In the genomic region with DNA sequence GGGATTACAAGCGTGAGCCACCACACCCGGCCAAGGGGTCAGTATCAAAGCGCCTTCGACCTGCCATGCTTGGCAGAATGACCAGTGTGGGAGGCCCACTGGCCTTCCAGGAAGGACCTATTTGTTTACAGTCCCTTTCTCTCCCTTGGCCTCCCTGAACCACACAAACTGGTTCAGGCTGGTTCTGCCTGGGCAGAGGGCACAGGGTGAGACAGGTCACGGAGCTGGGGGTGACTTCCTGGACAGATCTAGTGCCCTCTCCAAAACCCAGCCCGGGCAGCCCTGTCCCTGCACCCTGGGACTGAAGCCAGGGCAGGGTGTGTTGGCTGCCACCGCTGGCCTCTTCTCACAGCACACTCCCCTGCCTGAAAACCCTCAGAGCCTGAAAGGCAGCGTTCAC, we compare ENCODE assay signal across 1 cellular context.
TF ChIP-seq lines count a peak whose summit lies in the region.

No MANE protein-coding gene starts in this region.

TF ChIP-seq in IMR-90, 13 proteins besides CTCF, POLR2A, EP300 and RAD21:
- TF ChIP-seq CHD1 (IDR thresholded peaks at IDR 0.05; ENCODE audit: low read depth, low read length) (no peak), MAZ (IDR thresholded peaks at IDR 0.05; ENCODE audit: borderline replicate concordance, low read depth, low read length) (no peak), NFE2L2 (IDR thresholded peaks at IDR 0.05; ENCODE audit: low read depth, low read length) (no peak), BHLHE40 (IDR thresholded peaks at IDR 0.05; ENCODE audit: low read depth, low read length) (no peak), MAFK (IDR thresholded peaks at IDR 0.05; ENCODE audit: low read depth, low read length) (no peak), RCOR1 (IDR thresholded peaks at IDR 0.05; ENCODE audit: insufficient replicate concordance, low read length) (no peak), SMC3 (IDR thresholded peaks at IDR 0.05; ENCODE audit: low read depth, low read length) (no peak), RFX5 (IDR thresholded peaks at IDR 0.05; ENCODE audit: low read depth, low read length) (no peak), CEBPB (IDR thresholded peaks at IDR 0.05; ENCODE audit: low read depth, low read length) (no peak), MXI1 (IDR thresholded peaks at IDR 0.05; ENCODE audit: borderline replicate concordance, low read depth, low read length) (no peak), FOS (IDR thresholded peaks at IDR 0.05; ENCODE audit: low read depth, low read length) (no peak)
- TF ChIP-seq, protein P1, sequence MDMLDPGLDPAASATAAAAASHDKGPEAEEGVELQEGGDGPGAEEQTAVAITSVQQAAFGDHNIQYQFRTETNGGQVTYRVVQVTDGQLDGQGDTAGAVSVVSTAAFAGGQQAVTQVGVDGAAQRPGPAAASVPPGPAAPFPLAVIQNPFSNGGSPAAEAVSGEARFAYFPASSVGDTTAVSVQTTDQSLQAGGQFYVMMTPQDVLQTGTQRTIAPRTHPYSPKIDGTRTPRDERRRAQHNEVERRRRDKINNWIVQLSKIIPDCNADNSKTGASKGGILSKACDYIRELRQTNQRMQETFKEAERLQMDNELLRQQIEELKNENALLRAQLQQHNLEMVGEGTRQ (IDR thresholded peaks at IDR 0.05; ENCODE audit: low read depth, low read length), result no peak
- TF ChIP-seq, protein P2, sequence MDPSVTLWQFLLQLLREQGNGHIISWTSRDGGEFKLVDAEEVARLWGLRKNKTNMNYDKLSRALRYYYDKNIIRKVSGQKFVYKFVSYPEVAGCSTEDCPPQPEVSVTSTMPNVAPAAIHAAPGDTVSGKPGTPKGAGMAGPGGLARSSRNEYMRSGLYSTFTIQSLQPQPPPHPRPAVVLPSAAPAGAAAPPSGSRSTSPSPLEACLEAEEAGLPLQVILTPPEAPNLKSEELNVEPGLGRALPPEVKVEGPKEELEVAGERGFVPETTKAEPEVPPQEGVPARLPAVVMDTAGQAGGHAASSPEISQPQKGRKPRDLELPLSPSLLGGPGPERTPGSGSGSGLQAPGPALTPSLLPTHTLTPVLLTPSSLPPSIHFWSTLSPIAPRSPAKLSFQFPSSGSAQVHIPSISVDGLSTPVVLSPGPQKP (IDR thresholded peaks at IDR 0.05; ENCODE audit: borderline replicate concordance, low read depth, low read length), result no peak
